12 cellular contexts compared by ENCODE assay signal in the genomic region with DNA sequence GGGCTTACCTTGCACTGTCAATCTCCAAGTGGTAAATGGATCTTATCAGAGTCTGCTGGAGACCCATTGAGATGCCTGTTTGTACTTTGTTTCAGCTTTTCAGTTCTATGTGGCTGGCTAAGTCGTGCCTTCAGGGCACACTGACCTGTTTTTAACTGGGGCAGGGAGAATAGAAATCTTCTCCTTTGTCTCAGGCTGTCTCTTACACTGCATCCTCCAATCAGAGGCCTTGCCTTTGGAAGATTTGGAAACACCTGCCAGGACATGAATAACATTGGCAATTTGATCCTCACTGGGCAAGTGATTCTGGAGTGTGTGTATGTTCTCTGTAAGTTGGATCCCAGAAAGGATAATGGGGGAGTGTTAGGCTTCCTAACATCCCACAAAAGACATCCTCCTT.
"Had no signal": no experiment of that assay in that cellular context is flagged by ENCODE, and none has a peak within 500 bp of the region (broad histone marks: within the 10 kb centered on the region; RNA-seq: fewer than 3 reads in every experiment).

No MANE protein-coding gene starts in this region.

- H3K9me3 ChIP-seq: stomach, thoracic aorta had no signal

- H3K4me2 ChIP-seq: hepatocyte had no signal

- H3K27me3 ChIP-seq: hepatocyte, stomach had no signal

- H3K27ac ChIP-seq: dorsolateral prefrontal cortex, hepatocyte, parathyroid adenoma, stomach, thoracic aorta had no signal

- H3K9ac ChIP-seq: parathyroid adenoma had no signal

- DNase-seq: activated CD4-positive, alpha-beta T cell treated with anti-CD3 and anti-CD28 coated beads for 48 hours; activated naive CD4-positive, alpha-beta T cell treated with Interleukin-2 at 50 U/mL for 16 hours; activated naive CD8-positive, alpha-beta T cell treated with anti-CD3 and anti-CD28 coated beads, Interleukin-2, amount 50 U/mL, for 24 hours; dorsolateral prefrontal cortex; midbrain; naive B cell; stimulated activated CD4-positive, alpha-beta T cell treated with anti-CD3 and anti-CD28 coated beads, Interleukin-2, amount 100 ng/mL, for 48 hours; stomach had no signal

- H2AFZ ChIP-seq: hepatocyte, parathyroid adenoma had no signal

- H3K79me2 ChIP-seq: hepatocyte, parathyroid adenoma had no signal

- ATAC-seq: activated naive CD8-positive, alpha-beta T cell treated with anti-CD3 and anti-CD28 coated beads, Interleukin-2, amount 50 U/mL, for 24 hours had no signal

- H3K36me3 ChIP-seq: stomach, thoracic aorta had no signal

- H3K4me1 ChIP-seq: parathyroid adenoma, stomach had no signal

- H3K4me3 ChIP-seq: dorsolateral prefrontal cortex, hepatocyte, lung, stomach, thoracic aorta had no signal
